8 cellular contexts compared by ENCODE assay signal in genomic region chr7:116630357-116630756, GRCh38.
DNase-seq lines count a peak whose midpoint lies in the region; ATAC-seq lines count a peak whose summit lies in the region.

No MANE protein-coding gene starts in this region.

- ATAC-seq in GM18498 (IDR thresholded peaks at IDR 0.05; ENCODE audit: unreplicated experiment) (peak; percentile 96), GM21390 (IDR thresholded peaks at IDR 0.05; ENCODE audit: unreplicated experiment) (peak; percentile 96), HG03196 (IDR thresholded peaks at IDR 0.05; ENCODE audit: unreplicated experiment) (peak; percentile 92)

- DNase-seq in germinal center (ENCODE audit: low spot score) (peak; percentile 41), hepatic stellate cell (ENCODE audit: low spot score) (no peak), SHP77 treated with DMSO at 0.1 percent for 48 hours (lab: John Stamatoyannopoulos, UW) (no peak), NCI-H2081 treated with DMSO at 0.1 percent for 48 hours (lab: John Stamatoyannopoulos, UW) (no peak)
- no peak for DNase-seq in stimulated activated CD4-positive, alpha-beta T cell treated with anti-CD3 and anti-CD28 coated beads, Interleukin-4, amount 100 ng/mL, for 1 hour
